2 cellular contexts compared by ENCODE assay signal in genomic region chr1:153699768-153700167, GRCh38.
TF ChIP-seq lines count a peak whose summit lies in the region.

No MANE protein-coding gene starts in this region.

TF ChIP-seq in HEK293, 187 proteins besides CTCF, POLR2A, EP300 and RAD21:
- TF ChIP-seq EGR2 (tag by site-specific recombination; IDR thresholded peaks at IDR 0.05; ENCODE audit: low read depth) (peak; percentile 75), ZFHX2 (tag by site-specific recombination; conservative IDR thresholded peaks at IDR 0.05) (peak; percentile 71), ZNF626 (tag by site-specific recombination; IDR thresholded peaks at IDR 0.05) (no peak)

TF ChIP-seq in K562, 482 proteins besides CTCF, POLR2A, EP300 and RAD21:
- TF ChIP-seq SREBF2 (CRISPR knock-in tag; IDR thresholded peaks at IDR 0.05) (no peak), EGR1 (conservative IDR thresholded peaks at IDR 0.05) (peak; percentile 49; the same call in 1 of the 2 replicates)
